ENCODE assay signal across 15 cellular contexts in the genomic region with DNA sequence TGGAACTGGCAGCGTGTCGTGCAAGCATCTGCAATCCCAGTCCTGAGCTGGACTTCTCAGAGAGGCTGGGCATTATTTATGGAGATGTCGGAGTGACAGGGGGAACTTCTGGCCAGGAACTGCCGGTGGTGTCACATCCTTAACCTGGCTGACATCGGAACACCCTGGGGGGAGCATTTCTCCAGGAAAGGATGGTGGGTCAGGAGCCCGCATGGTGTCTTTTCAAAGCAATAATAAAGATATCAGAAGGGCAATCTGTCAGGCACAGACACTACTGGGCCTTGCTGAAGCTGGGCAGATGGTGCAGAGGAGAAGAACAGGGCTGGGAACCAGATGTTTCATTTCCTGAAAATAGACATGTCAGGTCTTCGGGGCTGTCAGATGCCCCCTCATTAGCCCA.
DNase-seq lines count a peak whose midpoint lies in the region; ATAC-seq and TF ChIP-seq lines count a peak whose summit lies in the region.
"Had no signal": no experiment of that assay in that cellular context is flagged by ENCODE, and none has a peak within 500 bp of the region (broad histone marks: within the 10 kb centered on the region; RNA-seq: fewer than 3 reads in every experiment).

No MANE protein-coding gene starts in this region.

- H3K27ac Mint-ChIP-seq in nephron progenitor cell (peak overlapping the region; percentile 55), Calu3 (ENCODE audit: unreplicated experiment) (no peak overlapping the region)
- H3K27ac Mint-ChIP-seq in stimulated activated effector memory CD8-positive, alpha-beta T cell treated with anti-CD3 and anti-CD28 coated beads, Interleukin-12 subunit alpha, Interleukin-12 subunit beta, amount 100 ng/mL, for 72 hours, result no peak overlapping the region
- H3K27ac Mint-ChIP-seq: CD4-positive, alpha-beta memory T cell had no signal

- no peak for ATAC-seq in stimulated activated effector memory CD8-positive, alpha-beta T cell treated with anti-CD3 and anti-CD28 coated beads, Interleukin-12 subunit alpha, Interleukin-12 subunit beta, amount 100 ng/mL, for 72 hours

- no peak overlapping the region for H3K9ac ChIP-seq in SK-N-SH
- H3K9ac ChIP-seq: GM23248 had no signal

- no peaks in the 10 kb centered on the region for H3K9me2 ChIP-seq in SK-N-SH

- WGBS in SK-N-SH (ENCODE audit: low lambda C conversion rate), result 15% methylated on average over 7 of the region's 7 CpGs
- 32 to 43% (median 36%) methylated on average over 7 of the region's 7 CpGs for WGBS in adrenal gland, 4 donors

- H3K27ac ChIP-seq in SK-N-SH (ENCODE audit: low read depth in 2 of 2, low read length in 1 of 2) (peak overlapping the region in 1 of 2 experiments; percentile 84; a peak in 2 of 4 replicates), adrenal gland (no peak overlapping the region)
- H3K27ac ChIP-seq: GM23248 had no signal

- peaks cover 5% of the 10 kb centered on the region for H3K36me3 Mint-ChIP-seq in nephron progenitor cell (ENCODE audit: low read depth)
- H3K36me3 Mint-ChIP-seq in Calu3 (ENCODE audit: insufficient read depth, unreplicated experiment), result no peaks in the 10 kb centered on the region
- H3K36me3 Mint-ChIP-seq in stimulated activated effector memory CD8-positive, alpha-beta T cell treated with anti-CD3 and anti-CD28 coated beads, Interleukin-12 subunit alpha, Interleukin-12 subunit beta, amount 100 ng/mL, for 72 hours, result peaks cover 4% of the 10 kb centered on the region

- H3F3A ChIP-seq in SK-N-SH (replicated peaks; ENCODE audit: insufficient read depth), result no peaks in the 10 kb centered on the region

- CTCF ChIA-PET in SK-N-SH (lab: Yijun Ruan, JAX) (interaction anchor here (1.2 to 3.4 kb wide), 5 partner anchors 25 to 139 kb away, joined by 3 to 12 read pairs (median 6); no protein-coding TSS in a partner anchor), Calu3 (lab: Charles Lee) (interaction anchor here (0.6 kb wide), 1 partner anchor 115 kb away, joined by 4 read pairs; no protein-coding TSS in a partner anchor)

- no peak overlapping the region for H2AFZ ChIP-seq in SK-N-SH (ENCODE audit: low read depth)
- H2AFZ ChIP-seq: GM23248 had no signal

- peak in 1 of 2 experiments; percentile 93; a peak in 2 of 4 replicates for TF ChIP-seq EP300 in SK-N-SH (IDR thresholded peaks at IDR 0.05; ENCODE audit: borderline replicate concordance in 1 of 2, low read depth in 1 of 2, low read length in 1 of 2)

- POLR2A ChIA-PET in SK-N-SH (lab: Yijun Ruan, JAX), result no interaction called here

- H3K4me1 Mint-ChIP-seq in nephron progenitor cell (peaks cover 17% of the 10 kb centered on the region), Calu3 (ENCODE audit: low read depth, unreplicated experiment) (no peaks in the 10 kb centered on the region)
- no peaks in the 10 kb centered on the region for H3K4me1 Mint-ChIP-seq in stimulated activated effector memory CD8-positive, alpha-beta T cell treated with anti-CD3 and anti-CD28 coated beads, Interleukin-12 subunit alpha, Interleukin-12 subunit beta, amount 100 ng/mL, for 72 hours
- H3K4me1 Mint-ChIP-seq: CD4-positive, alpha-beta memory T cell had no signal

- DNase-seq in NCI-H2227 (lab: John Stamatoyannopoulos, UW; ENCODE audit: unreplicated experiment) (peak; percentile 28), NCI-H2227 treated with DMSO at 0.1 percent for 48 hours (lab: John Stamatoyannopoulos, UW) (no peak), SK-N-SH (peak; percentile 77), adrenal gland (peak in 4 of 7 donors; percentile 4 to 56 (median 22)), nephron progenitor cell (no peak), Calu3 (no peak)
- DNase-seq in stimulated activated effector memory CD8-positive, alpha-beta T cell treated with anti-CD3 and anti-CD28 coated beads, Interleukin-12 subunit alpha, Interleukin-12 subunit beta, amount 100 ng/mL, for 72 hours (ENCODE audit: low spot score in 2 of 2), result no peak
- DNase-seq in activated CD4-positive, CD25-positive, alpha-beta regulatory T cell (lab: John Stamatoyannopoulos, UW), result no peak
- DNase-seq: CD4-positive, alpha-beta memory T cell; COR-L47; DMS53; DND-41; GM23248; H7; HCEC 1CT had no signal

- no peaks in the 10 kb centered on the region for H3K36me3 ChIP-seq in SK-N-SH (replicated peaks in 1 of 2; ENCODE audit: control insufficient read depth in 1 of 2, insufficient read depth in 2 of 2, low read length in 1 of 2)
- H3K36me3 ChIP-seq in adrenal gland (replicated peaks in 1 of 2), result no peaks in the 10 kb centered on the region

- no TSS peak for BruUV-seq in Calu3 (replicated peaks; lab: Mats Ljungman, UMichigan)

- no peak overlapping the region for H3K4me2 ChIP-seq in SK-N-SH

- peaks cover 30% of the 10 kb centered on the region for H3K9me3 Mint-ChIP-seq in nephron progenitor cell
- H3K9me3 Mint-ChIP-seq in Calu3 (ENCODE audit: low read depth, unreplicated experiment), result no peaks in the 10 kb centered on the region
- H3K9me3 Mint-ChIP-seq in stimulated activated effector memory CD8-positive, alpha-beta T cell treated with anti-CD3 and anti-CD28 coated beads, Interleukin-12 subunit alpha, Interleukin-12 subunit beta, amount 100 ng/mL, for 72 hours, result no peaks in the 10 kb centered on the region

- H3K9me3 ChIP-seq in SK-N-SH (peaks cover 3% of the 10 kb centered on the region; the same call in 1 of the 2 replicates), adrenal gland (replicated peaks in 1 of 3) (no peaks in the 10 kb centered on the region)

- no peaks in the 10 kb centered on the region for H4K20me1 ChIP-seq in SK-N-SH (ENCODE audit: insufficient read depth)

- no peaks in the 10 kb centered on the region for H3K27me3 ChIP-seq in SK-N-SH (ENCODE audit: insufficient read depth)
- no peaks in the 10 kb centered on the region for H3K27me3 ChIP-seq in adrenal gland

- peak; percentile 21; the same call in 1 of the 2 replicates for TF ChIP-seq RAD21 in SK-N-SH (IDR thresholded peaks at IDR 0.05; ENCODE audit: low read length)

- H3K4me3 Mint-ChIP-seq in nephron progenitor cell (no peak overlapping the region), Calu3 (ENCODE audit: low read depth, unreplicated experiment) (no peak overlapping the region)
- no peak overlapping the region for H3K4me3 Mint-ChIP-seq in stimulated activated effector memory CD8-positive, alpha-beta T cell treated with anti-CD3 and anti-CD28 coated beads, Interleukin-12 subunit alpha, Interleukin-12 subunit beta, amount 100 ng/mL, for 72 hours
- H3K4me3 Mint-ChIP-seq: CD4-positive, alpha-beta memory T cell had no signal

- TF ChIP-seq CTCF in SK-N-SH (IDR thresholded peaks at IDR 0.05) (no peak), adrenal gland (IDR thresholded peaks at IDR 0.05) (no peak), nephron progenitor cell (IDR thresholded peaks at IDR 0.05) (no peak), Calu3 (IDR thresholded peaks at IDR 0.05; ENCODE audit: unreplicated experiment) (no peak)

- peaks cover 15% of the 10 kb centered on the region for H3K27me3 Mint-ChIP-seq in nephron progenitor cell (ENCODE audit: low read depth, poor library complexity)
- H3K27me3 Mint-ChIP-seq in Calu3 (ENCODE audit: unreplicated experiment), result peaks cover 65% of the 10 kb centered on the region

- TF ChIP-seq POLR2A in adrenal gland (IDR thresholded peaks at IDR 0.05), result no peak

- intact Hi-C loops in adrenal gland (cut with DNase I), result no loop called here
- intact Hi-C loops in Calu3 (cut with micrococcal nuclease; ENCODE audit: unreplicated experiment), result no loop called here

- H3K4me3 ChIP-seq in SK-N-SH (ENCODE audit: low read depth in 2 of 2, low read length in 1 of 2) (no peak overlapping the region), adrenal gland (no peak overlapping the region)
- H3K4me3 ChIP-seq: GM23248 had no signal

- H3K79me2 ChIP-seq in SK-N-SH (ENCODE audit: insufficient read depth), result no peaks in the 10 kb centered on the region

- H3K4me1 ChIP-seq in SK-N-SH (ENCODE audit: control insufficient read depth in 1 of 2, insufficient read depth in 2 of 2, low read depth in 1 of 2, low read length in 1 of 2) (peaks cover 0 to 18% of the 10 kb centered on the region in 2 experiments; a peak in 2 of 4 replicates), adrenal gland (replicated peaks in 1 of 2) (no peaks in the 10 kb centered on the region)

TF ChIP-seq in SK-N-SH, 30 proteins besides CTCF, POLR2A, EP300 and RAD21 (continues in another document):
- TF ChIP-seq TAF1 (IDR thresholded peaks at IDR 0.05; ENCODE audit: borderline replicate concordance, low read depth, low read length) (no peak), RXRA (IDR thresholded peaks at IDR 0.05; ENCODE audit: borderline replicate concordance, low read depth) (no peak), NRF1 (IDR thresholded peaks at IDR 0.05; ENCODE audit: low read depth, low read length) (no peak), GATA2 (CRISPR knock-in tag; IDR thresholded peaks at IDR 0.05) (peak; percentile 79), TCF12 (IDR thresholded peaks at IDR 0.05) (peak; percentile 22; the same call in 1 of the 2 replicates), FOSL2 (IDR thresholded peaks at IDR 0.05; ENCODE audit: borderline replicate concordance, low read depth) (no peak), USF1 (IDR thresholded peaks at IDR 0.05; ENCODE audit: borderline replicate concordance, low read depth) (no peak), MXI1 (IDR thresholded peaks at IDR 0.05; ENCODE audit: low read depth, low read length) (peak; percentile 66; the same call in 1 of the 2 replicates), JUND (IDR thresholded peaks at IDR 0.05) (no peak), FOXJ3 (CRISPR knock-in tag; IDR thresholded peaks at IDR 0.05) (no peak), CHD2 (IDR thresholded peaks at IDR 0.05; ENCODE audit: low read length, partially characterized antibody) (peak; percentile 64), RFX5 (IDR thresholded peaks at IDR 0.05; ENCODE audit: low read length) (no peak), MEF2A (IDR thresholded peaks at IDR 0.05; ENCODE audit: borderline replicate concordance, low read depth) (no peak), ELF1 (IDR thresholded peaks at IDR 0.05) (no peak)
- TF ChIP-seq, protein P1, sequence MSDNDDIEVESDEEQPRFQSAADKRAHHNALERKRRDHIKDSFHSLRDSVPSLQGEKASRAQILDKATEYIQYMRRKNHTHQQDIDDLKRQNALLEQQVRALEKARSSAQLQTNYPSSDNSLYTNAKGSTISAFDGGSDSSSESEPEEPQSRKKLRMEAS (IDR thresholded peaks at IDR 0.05; ENCODE audit: low read depth), result no peak

Comparison
In these comparisons a context has a peak if more than half of its experiments do, and no peak if none do; other contexts are left out.
1. DNase-seq: peak in NCI-H2227 (single experiment), SK-N-SH (single experiment) and adrenal gland (4 of 7); none in NCI-H2227 treated with DMSO at 0.1 percent for 48 hours (single experiment), nephron progenitor cell (single experiment), Calu3 (single experiment), stimulated activated effector memory CD8-positive, alpha-beta T cell treated with anti-CD3 and anti-CD28 coated beads, Interleukin-12 subunit alpha, Interleukin-12 subunit beta, amount 100 ng/mL, for 72 hours (0 of 2) and activated CD4-positive, CD25-positive, alpha-beta regulatory T cell (0 of 4).